26 cellular contexts compared by ENCODE assay signal in the genomic region with DNA sequence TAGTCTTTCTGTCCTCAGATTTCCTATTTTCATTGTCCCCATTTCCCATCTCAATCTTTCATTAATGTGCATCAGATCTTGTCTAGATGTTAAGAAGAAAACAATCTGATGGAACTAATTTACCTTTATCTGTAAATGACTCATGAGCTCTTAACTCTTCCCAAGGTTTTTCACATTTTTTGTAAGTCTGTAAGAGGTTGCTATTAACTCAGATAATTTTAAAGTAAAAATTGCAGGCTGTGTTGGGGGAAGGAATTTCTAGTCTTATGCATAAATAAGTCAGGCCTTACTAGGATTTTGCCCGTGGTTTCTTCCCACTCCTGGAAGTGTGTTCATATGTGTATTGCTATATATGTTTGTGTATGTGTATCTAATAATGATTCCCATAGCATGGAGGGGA.
"Had no signal": no experiment of that assay in that cellular context is flagged by ENCODE, and none has a peak within 500 bp of the region (broad histone marks: within the 10 kb centered on the region; RNA-seq: fewer than 3 reads in every experiment).

No MANE protein-coding gene starts in this region.

- H3K27ac Mint-ChIP-seq: immature natural killer cell; naive thymus-derived CD8-positive, alpha-beta T cell; nephron progenitor cell had no signal

- H3K27me3 ChIP-seq: dorsolateral prefrontal cortex, esophagus muscularis mucosa, right atrium auricular region, testis, tibial artery, upper lobe of left lung had no signal

- H3K27me3 Mint-ChIP-seq: naive thymus-derived CD8-positive, alpha-beta T cell had no signal

- FAIRE-seq: colon, frontal cortex, kidney, urothelium cell line had no signal

- H3K36me3 Mint-ChIP-seq: immature natural killer cell; naive thymus-derived CD8-positive, alpha-beta T cell had no signal

- ATAC-seq: left lobe of liver; naive thymus-derived CD8-positive, alpha-beta T cell; sciatic nerve had no signal

- H3K4me3 ChIP-seq: dorsolateral prefrontal cortex, esophagus muscularis mucosa, prostate gland, right atrium auricular region, smooth muscle cell, testis, tibial artery, upper lobe of left lung had no signal

- H3K27ac ChIP-seq: esophagus muscularis mucosa, prostate gland, testis, tibial artery, upper lobe of left lung had no signal

- H3K9me3 ChIP-seq: esophagus muscularis mucosa, prostate gland, right atrium auricular region, testis, tibial artery, upper lobe of left lung had no signal

- H3K4me2 ChIP-seq: smooth muscle cell had no signal

- DNase-seq: dorsolateral prefrontal cortex; effector CD4-positive, alpha-beta T cell; hypothalamus; immature natural killer cell; kidney; naive thymus-derived CD8-positive, alpha-beta T cell; nephron progenitor cell; nucleus accumbens; stimulated activated CD4-positive, alpha-beta T cell treated with anti-CD3 and anti-CD28 coated beads, Interleukin-12 subunit alpha, Interleukin-12 subunit beta, amount 100 ng/mL, for 4 hours; stimulated activated CD4-positive, alpha-beta T cell treated with anti-CD3 and anti-CD28 coated beads, Interleukin-1b, Interleukin-23, amount 100 ng/mL, for 48 hours; stimulated activated CD4-positive, alpha-beta T cell treated with anti-CD3 and anti-CD28 coated beads, Interleukin-4, amount 100 ng/mL, for 1 hour; stimulated activated CD8-positive, alpha-beta memory T cell treated with anti-CD3 and anti-CD28 coated beads, Interleukin-4, amount 100 ng/mL, for 48 hours; stimulated activated naive CD4-positive, alpha-beta T cell treated with Interleukin-2 at 50 U/mL for 16 hours; substantia nigra; testis; tibial artery; upper lobe of left lung had no signal

- H3K9me3 Mint-ChIP-seq: immature natural killer cell; naive thymus-derived CD8-positive, alpha-beta T cell; nephron progenitor cell had no signal

- H3K4me3 Mint-ChIP-seq: immature natural killer cell; naive thymus-derived CD8-positive, alpha-beta T cell; nephron progenitor cell had no signal

- H3K36me3 ChIP-seq: esophagus muscularis mucosa, prostate gland, right atrium auricular region, tibial artery, upper lobe of left lung had no signal
